8 cellular contexts compared by ENCODE assay signal in genomic region chr19:39406656-39407393, GRCh38. TPM values are rescaled to one million over a fixed set of nuclear protein-coding genes. Genes with fewer than 3 reads are reported as not detected.
DNase-seq lines count a peak whose midpoint lies in the region; ATAC-seq and TF ChIP-seq lines count a peak whose summit lies in the region.

Gene ZFP36, plus strand, starts transcription at chr19:39406847. Its CDS starts 58 bp downstream, at chr19:39406905.

- H3K9ac ChIP-seq in SK-N-MC (ENCODE audit: insufficient read length): peak within 1 kb of the TSS; percentile 77

- H3K4me1 ChIP-seq in gastroesophageal sphincter: peaks cover 0 to 58% (median 23%) of the 10 kb centered on the region in 3 donors

- DNase-seq in GM12865 (ENCODE audit: low read depth) (peak; percentile 95), SK-N-MC (ENCODE audit: low read depth, low spot score) (no peak), occipital lobe (lab: John Stamatoyannopoulos, UW) (peak; percentile 79), superior temporal gyrus (ENCODE audit: extremely low spot score) (peak; percentile 57)
- DNase-seq in activated naive CD4-positive, alpha-beta T cell treated with Interleukin-2 at 50 U/mL for 16 hours: peak; percentile 84

- TF ChIP-seq CTCF in GM12865 (IDR thresholded peaks at IDR 0.05; ENCODE audit: insufficient read depth, low read depth, low read length, missing control alignments) (peak; percentile 1), gastroesophageal sphincter (IDR thresholded peaks at IDR 0.05) (peak in 2 of 4 experiments; percentile 33 to 42)

- WGBS in gastroesophageal sphincter (ENCODE audit: low coverage in 1 of 2), 2 donors: 0% methylated on average over 1 of the region's 55 CpGs; no CpG with 5 or more reads in 1 of the 2 donors

- H3K36me3 ChIP-seq in SK-N-MC (ENCODE audit: insufficient read depth, low read length): no peaks in the 10 kb centered on the region
- peaks cover 4 to 22% of the 10 kb centered on the region in 2 donors for H3K36me3 ChIP-seq in gastroesophageal sphincter

- TF ChIP-seq EP300 in Ishikawa (IDR thresholded peaks at IDR 0.05; ENCODE audit: borderline replicate concordance): no peak
- no peak for TF ChIP-seq EP300 in gastroesophageal sphincter (IDR thresholded peaks at IDR 0.05)

- TF ChIP-seq RAD21 in Ishikawa (IDR thresholded peaks at IDR 0.05; ENCODE audit: low read depth): no peak

- H3K27me3 ChIP-seq in gastroesophageal sphincter: no peaks in the 10 kb centered on the region

- peak within 1 kb of the TSS; percentile 92 for H3K4me3 ChIP-seq in GM12865 (ENCODE audit: low read depth, low read length)
- peak within 1 kb of the TSS; percentile 93 for H3K4me3 ChIP-seq in SK-N-MC
- H3K4me3 ChIP-seq in gastroesophageal sphincter: peak within 1 kb of the TSS; percentile 84 to 90

- H3K27ac ChIP-seq in SK-N-MC: peak within 1 kb of the TSS; percentile 69; the same call in 1 of the 2 replicates
- peak within 1 kb of the TSS; percentile 99 to 100 (median 99) for H3K27ac ChIP-seq in gastroesophageal sphincter

- H3K9me3 ChIP-seq in SK-N-MC (ENCODE audit: low read depth, low read length): no peaks in the 10 kb centered on the region
- no peaks in the 10 kb centered on the region for H3K9me3 ChIP-seq in gastroesophageal sphincter

- peak; percentile 100 for TF ChIP-seq POLR2A in gastroesophageal sphincter (IDR thresholded peaks at IDR 0.05)

- ATAC-seq in gastroesophageal sphincter (peak; percentile 28), GM18867 (IDR thresholded peaks at IDR 0.05; ENCODE audit: unreplicated experiment) (no peak)

TF ChIP-seq in Ishikawa, 13 proteins besides CTCF, POLR2A, EP300 and RAD21:
- no peak; the same call in 1 of the 2 replicates for TF ChIP-seq ZBTB7A (IDR thresholded peaks at IDR 0.05; ENCODE audit: low read depth)
- no peak for TF ChIP-seq FOXM1 (IDR thresholded peaks at IDR 0.05; ENCODE audit: borderline replicate concordance, low read depth)
- TF ChIP-seq MAX (IDR thresholded peaks at IDR 0.05): 0 out of 2 replicates have a peak, but pooled peaks have one; percentile 15
- TF ChIP-seq YY1 (IDR thresholded peaks at IDR 0.05; ENCODE audit: low read depth): 0 out of 2 replicates have a peak, but pooled peaks have one; percentile 51
- no peak for TF ChIP-seq REST (IDR thresholded peaks at IDR 0.05; ENCODE audit: low read depth)
- TF ChIP-seq TAF1 (IDR thresholded peaks at IDR 0.05; ENCODE audit: low read depth): 0 out of 2 replicates have a peak, but pooled peaks have one; percentile 48
- TF ChIP-seq CEBPB (IDR thresholded peaks at IDR 0.05): no peak
- no peak for TF ChIP-seq CREB1 (IDR thresholded peaks at IDR 0.05; ENCODE audit: low read depth)
- no peak for TF ChIP-seq NFIC (IDR thresholded peaks at IDR 0.05)
- no peak; the same call in 1 of the 2 replicates for TF ChIP-seq EGR1 (IDR thresholded peaks at IDR 0.05)

RNA-seq across cellular contexts. Expression of gene ZFP36, which starts in this region (rescaled TPM):
- total RNA-seq in gastroesophageal sphincter: 100 to 1,000 TPM in 3 of 4 donors, 10 to 100 TPM in 1; 78.6 to 276 (median 158) TPM
- 1.2 TPM for total RNA-seq in occipital lobe

Comparison
In these comparisons a context has a peak if more than half of its experiments do, and no peak if none do; other contexts are left out.
1. RNA of gene ZFP36 (total RNA-seq): 78.6 to 276 TPM in gastroesophageal sphincter; 1.2 TPM in occipital lobe (single experiment); every median in the first group is over 10 times any median in the second.
2. Peak in every context shown above with its lines, with median percentiles within 50 percentile points of each other: H3K4me3 ChIP-seq.